1 cellular context compared by ENCODE assay signal in genomic region chr7:100673302-100673941, GRCh38.
TF ChIP-seq lines count a peak whose summit lies in the region.

GNB2 (plus strand) TSS chr7:100673740; CDS start chr7:100676266, 2,526 bp downstream.

TF ChIP-seq in HepG2, 621 proteins besides CTCF, POLR2A, EP300 and RAD21 (continued from another document and continues in another):
- peak; percentile 73 for TF ChIP-seq ZBTB25 (CRISPR knock-in tag; IDR thresholded peaks at IDR 0.05)
- TF ChIP-seq TERF1 (CRISPR knock-in tag; IDR thresholded peaks at IDR 0.05): no peak
- TF ChIP-seq ZNF234 (CRISPR knock-in tag; conservative IDR thresholded peaks at IDR 0.05): no peak
- peak; percentile 98 for TF ChIP-seq USF2 (IDR thresholded peaks at IDR 0.05; ENCODE audit: low read depth, low read length)
- TF ChIP-seq USF2 (CRISPR knock-in tag; IDR thresholded peaks at IDR 0.05; ENCODE audit: borderline replicate concordance): peak; percentile 95
- TF ChIP-seq PRDM4 (CRISPR knock-in tag; IDR thresholded peaks at IDR 0.05; ENCODE audit: borderline replicate concordance): 0 out of 2 replicates have a peak, but pooled peaks have one; percentile 25
- TF ChIP-seq MED8 (CRISPR knock-in tag; IDR thresholded peaks at IDR 0.05; ENCODE audit: insufficient replicate concordance): no peak
- TF ChIP-seq MLX (CRISPR knock-in tag; IDR thresholded peaks at IDR 0.05): peak; percentile 96
- peak; percentile 21; the same call in 1 of the 2 replicates for TF ChIP-seq ZNF263 (CRISPR knock-in tag; IDR thresholded peaks at IDR 0.05)
- TF ChIP-seq KLF11 (CRISPR knock-in tag; IDR thresholded peaks at IDR 0.05): peak; percentile 64; the same call in 1 of the 2 replicates
- TF ChIP-seq TGIF2 (CRISPR knock-in tag; IDR thresholded peaks at IDR 0.05): no peak
- TF ChIP-seq HNRNPH1 (optimal IDR thresholded peaks at IDR 0.05; ENCODE audit: low read depth, low read length): no peak
- TF ChIP-seq REXO4 (CRISPR knock-in tag; IDR thresholded peaks at IDR 0.05; ENCODE audit: borderline replicate concordance): no peak
- TF ChIP-seq CBX5 (CRISPR knock-in tag; IDR thresholded peaks at IDR 0.05; ENCODE audit: borderline replicate concordance): no peak
- no peak; the same call in none of the 2 replicates for TF ChIP-seq ZBTB38 (CRISPR knock-in tag; IDR thresholded peaks at IDR 0.05)
- no peak; the same call in 1 of the 2 replicates for TF ChIP-seq ATF3 (CRISPR knock-in tag; IDR thresholded peaks at IDR 0.05)
- TF ChIP-seq CBFB (CRISPR knock-in tag; IDR thresholded peaks at IDR 0.05): 0 out of 2 replicates have a peak, but pooled peaks have one; percentile 47
- peak; percentile 41; the same call in 1 of the 2 replicates for TF ChIP-seq POGZ (CRISPR knock-in tag; IDR thresholded peaks at IDR 0.05)
- no peak for TF ChIP-seq ZNF282 (IDR thresholded peaks at IDR 0.05; ENCODE audit: partially characterized antibody)
- TF ChIP-seq ELF3 (CRISPR knock-in tag; IDR thresholded peaks at IDR 0.05): peak; percentile 81; the same call in 1 of the 2 replicates
- peak; percentile 44 for TF ChIP-seq FOXA3 (CRISPR knock-in tag; IDR thresholded peaks at IDR 0.05)
- no peak for TF ChIP-seq AFF4 (CRISPR knock-in tag; IDR thresholded peaks at IDR 0.05)
- no peak for TF ChIP-seq ZBTB8A (CRISPR knock-in tag; IDR thresholded peaks at IDR 0.05; ENCODE audit: borderline replicate concordance, low read depth)
- no peak for TF ChIP-seq ZNF503 (CRISPR knock-in tag; IDR thresholded peaks at IDR 0.05)
- TF ChIP-seq NFYB (CRISPR knock-in tag; IDR thresholded peaks at IDR 0.05): peak; percentile 34; the same call in 1 of the 2 replicates
- TF ChIP-seq E2F2 (CRISPR knock-in tag; IDR thresholded peaks at IDR 0.05; ENCODE audit: borderline replicate concordance): peak; percentile 92; the same call in 1 of the 2 replicates
- peak; percentile 70; the same call in 1 of the 2 replicates for TF ChIP-seq PHF21A (CRISPR knock-in tag; IDR thresholded peaks at IDR 0.05)
- TF ChIP-seq NCOA5 (CRISPR knock-in tag; IDR thresholded peaks at IDR 0.05): no peak
- TF ChIP-seq ZBTB2 (CRISPR knock-in tag; IDR thresholded peaks at IDR 0.05; ENCODE audit: low read depth): peak; percentile 95
- no peak for TF ChIP-seq ZNF260 (CRISPR knock-in tag; IDR thresholded peaks at IDR 0.05; ENCODE audit: borderline replicate concordance, low read depth)
- TF ChIP-seq ZNF446 (CRISPR knock-in tag; IDR thresholded peaks at IDR 0.05): no peak
- TF ChIP-seq ZNF496 (CRISPR knock-in tag; IDR thresholded peaks at IDR 0.05; ENCODE audit: insufficient replicate concordance): no peak
- TF ChIP-seq ZNF3 (CRISPR knock-in tag; IDR thresholded peaks at IDR 0.05): no peak
- TF ChIP-seq HNF1B (CRISPR knock-in tag; IDR thresholded peaks at IDR 0.05): peak; percentile 81
- TF ChIP-seq FOXA1 (IDR thresholded peaks at IDR 0.05): no peak
- TF ChIP-seq FOXA1 (CRISPR knock-in tag; IDR thresholded peaks at IDR 0.05): no peak
- TF ChIP-seq ZNF775 (CRISPR knock-in tag; IDR thresholded peaks at IDR 0.05; ENCODE audit: borderline replicate concordance): no peak
- TF ChIP-seq ZNF747 (CRISPR knock-in tag; IDR thresholded peaks at IDR 0.05; ENCODE audit: borderline replicate concordance): no peak
- no peak for TF ChIP-seq ZNF83 (CRISPR knock-in tag; IDR thresholded peaks at IDR 0.05; ENCODE audit: borderline replicate concordance)
- TF ChIP-seq PHB2 (IDR thresholded peaks at IDR 0.05; ENCODE audit: partially characterized antibody): no peak
- no peak for TF ChIP-seq ZNF549 (CRISPR knock-in tag; IDR thresholded peaks at IDR 0.05)
